21 cellular contexts compared by ENCODE assay signal in genomic region chr9:18238752-18239151, GRCh38.
DNase-seq lines count a peak whose midpoint lies in the region; ATAC-seq and TF ChIP-seq lines count a peak whose summit lies in the region.
"Had no signal": no experiment of that assay in that cellular context is flagged by ENCODE, and none has a peak within 500 bp of the region (broad histone marks: within the 10 kb centered on the region; RNA-seq: fewer than 3 reads in every experiment).

No MANE protein-coding gene starts in this region.

- no peak for DNase-seq in Calu3
- DNase-seq in NCI-H226 = peak; percentile 64
- DNase-seq in cardiac fibroblast (ENCODE audit: low read depth in 2 of 2) = peak; percentile 53 to 82
- peak; percentile 2 for DNase-seq in kidney epithelial cell (ENCODE audit: low read depth)
- no peak for DNase-seq in NCI-H1694 treated with DMSO at 0.1 percent for 48 hours (lab: John Stamatoyannopoulos, UW)
- no peak for DNase-seq in SKM-1 (lab: John Stamatoyannopoulos, UW; ENCODE audit: unreplicated experiment)
- DNase-seq in islet precursor cell = no peak
- DNase-seq: activated CD4-positive, alpha-beta T cell treated with anti-CD3 and anti-CD28 coated beads for 48 hours; aorta; glutamatergic neuron; H9; naive B cell; NCI-H146; NCI-H2227 treated with DMSO at 0.1 percent for 48 hours; stimulated activated CD4-positive, alpha-beta T cell treated with anti-CD3 and anti-CD28 coated beads, Interleukin-2, amount 100 ng/mL, for 24 hours; stimulated activated naive CD8-positive, alpha-beta T cell treated with anti-CD3 and anti-CD28 coated beads, Interleukin-15, amount 100 ng/mL, for 72 hours; upper lobe of left lung had no signal

- BruUV-seq in Calu3 (replicated peaks; lab: Mats Ljungman, UMichigan) = no TSS peak

- no peaks in the 10 kb centered on the region for H3K27me3 ChIP-seq in kidney epithelial cell (ENCODE audit: control insufficient read depth, insufficient read depth, low read length)
- H3K27me3 ChIP-seq: upper lobe of left lung had no signal

- peak overlapping the region; percentile 53 for H3K4me3 Mint-ChIP-seq in Calu3 (ENCODE audit: low read depth, unreplicated experiment)
- H3K4me3 Mint-ChIP-seq: H9; naive B cell; stimulated activated naive CD8-positive, alpha-beta T cell treated with anti-CD3 and anti-CD28 coated beads, Interleukin-15, amount 100 ng/mL, for 72 hours had no signal

- H3K4me3 ChIP-seq in cardiac fibroblast (replicated peaks in 1 of 2; ENCODE audit: low read depth in 2 of 2, low read length in 2 of 2) (no peak overlapping the region), kidney epithelial cell (ENCODE audit: low read depth, low read length) (no peak overlapping the region)
- H3K4me3 ChIP-seq: coronary artery, lung, upper lobe of left lung had no signal

- CTCF ChIA-PET in Calu3 (lab: Charles Lee) = interaction anchor here (1.0 kb wide), 1 partner anchor 16 kb away, joined by 3 read pairs; no protein-coding TSS in a partner anchor

- peaks cover 27% of the 10 kb centered on the region for H3K4me1 Mint-ChIP-seq in Calu3 (ENCODE audit: low read depth, unreplicated experiment)
- H3K4me1 Mint-ChIP-seq: H9; naive B cell; stimulated activated naive CD8-positive, alpha-beta T cell treated with anti-CD3 and anti-CD28 coated beads, Interleukin-15, amount 100 ng/mL, for 72 hours had no signal

- peaks cover 2% of the 10 kb centered on the region for H3K9me3 Mint-ChIP-seq in Calu3 (ENCODE audit: low read depth, unreplicated experiment)

- H3K36me3 Mint-ChIP-seq in Calu3 (ENCODE audit: insufficient read depth, unreplicated experiment) = peaks cover 6% of the 10 kb centered on the region

- H3K36me3 ChIP-seq in kidney epithelial cell (ENCODE audit: control insufficient read depth, insufficient read depth, low read length) = no peaks in the 10 kb centered on the region
- H3K36me3 ChIP-seq: upper lobe of left lung had no signal

- peak overlapping the region; percentile 88 for H3K27ac Mint-ChIP-seq in Calu3 (ENCODE audit: unreplicated experiment)
- H3K27ac Mint-ChIP-seq: H9; naive B cell; stimulated activated naive CD8-positive, alpha-beta T cell treated with anti-CD3 and anti-CD28 coated beads, Interleukin-15, amount 100 ng/mL, for 72 hours had no signal

- no peak for ATAC-seq in GM19397 (IDR thresholded peaks at IDR 0.05; ENCODE audit: unreplicated experiment)
- ATAC-seq: sciatic nerve; stimulated activated naive CD8-positive, alpha-beta T cell treated with anti-CD3 and anti-CD28 coated beads, Interleukin-15, amount 100 ng/mL, for 72 hours had no signal

- intact Hi-C loops in Calu3 (cut with micrococcal nuclease; ENCODE audit: unreplicated experiment) = no loop called here

- no peak for TF ChIP-seq CTCF in Calu3 (IDR thresholded peaks at IDR 0.05; ENCODE audit: unreplicated experiment)
- no peak for TF ChIP-seq CTCF in cardiac fibroblast (IDR thresholded peaks at IDR 0.05; ENCODE audit: low read depth, low read length)
- no peak for TF ChIP-seq CTCF in kidney epithelial cell (IDR thresholded peaks at IDR 0.05; ENCODE audit: insufficient read depth, low read length, poor library complexity, severe bottlenecking)

- H3K27me3 Mint-ChIP-seq in Calu3 (ENCODE audit: unreplicated experiment) = no peaks in the 10 kb centered on the region

Comparison
In these comparisons a context has a peak if more than half of its experiments do, and no peak if none do; other contexts are left out.
1. DNase-seq: peak in NCI-H226 (single experiment), cardiac fibroblast (2 of 2) and kidney epithelial cell (single experiment); none in Calu3 (single experiment), NCI-H1694 treated with DMSO at 0.1 percent for 48 hours (single experiment), SKM-1 (single experiment) and islet precursor cell (single experiment).